In genomic region chr1:12636098-12636950, GRCh38 we compare ENCODE assay signal across 12 cellular contexts. TPM values are rescaled to one million over a fixed set of nuclear protein-coding genes. Genes with fewer than 3 reads are reported as not detected.
DNase-seq lines count a peak whose midpoint lies in the region; ATAC-seq and TF ChIP-seq lines count a peak whose summit lies in the region.
"Had no signal": no experiment of that assay in that cellular context is flagged by ENCODE, and none has a peak within 500 bp of the region (broad histone marks: within the 10 kb centered on the region; RNA-seq: fewer than 3 reads in every experiment).

No MANE protein-coding gene starts in this region.

- TF ChIP-seq CTCF in coronary artery (IDR thresholded peaks at IDR 0.05) = no peak
- no peak for TF ChIP-seq CTCF in CD8-positive, alpha-beta T cell (IDR thresholded peaks at IDR 0.05)

- ATAC-seq in CD8-positive, alpha-beta T cell = no peak

- no peaks in the 10 kb centered on the region for H3K36me3 Mint-ChIP-seq in CD8-positive, alpha-beta T cell

- peaks cover 0 to 3% (median 0%) of the 10 kb centered on the region in 5 donors for H3K27me3 ChIP-seq in subcutaneous abdominal adipose tissue (ENCODE audit: control insufficient read depth in 5 of 5, insufficient read depth in 4 of 5, low read length in 5 of 5)
- no peaks in the 10 kb centered on the region for H3K27me3 ChIP-seq in CD8-positive, alpha-beta T cell (ENCODE audit: insufficient read depth, low read length)

- H3K4me1 ChIP-seq in subcutaneous abdominal adipose tissue (ENCODE audit: control insufficient read depth in 5 of 5, insufficient read depth in 5 of 5, low read length in 5 of 5) = peaks cover 11 to 42% (median 32%) of the 10 kb centered on the region in 5 donors
- peaks cover 4% of the 10 kb centered on the region for H3K4me1 ChIP-seq in CD8-positive, alpha-beta T cell (ENCODE audit: insufficient read depth, low read length)

- peaks cover 9% of the 10 kb centered on the region for H3K4me1 Mint-ChIP-seq in CD8-positive, alpha-beta T cell (ENCODE audit: low read depth)

- no peak overlapping the region for H3K4me3 Mint-ChIP-seq in CD8-positive, alpha-beta T cell

- POLR2A ChIA-PET in HEK293T (lab: Yijun Ruan, JAX) = no interaction called here
- POLR2A ChIA-PET in CD8-positive, alpha-beta T cell (lab: Charles Lee) = no interaction called here

- H3K9me3 Mint-ChIP-seq in CD8-positive, alpha-beta T cell = peaks cover 15% of the 10 kb centered on the region

- CTCF ChIA-PET in HEK293T (lab: Yijun Ruan, JAX) = no interaction called here
- CTCF ChIA-PET in CD8-positive, alpha-beta T cell (lab: Charles Lee) = no interaction called here

- peak overlapping the region; percentile 47 for H3K4me3 ChIP-seq in coronary artery
- peak overlapping the region in 1 of 5 donors; percentile 34 for H3K4me3 ChIP-seq in subcutaneous abdominal adipose tissue (ENCODE audit: low read depth in 1 of 5, low read length in 5 of 5)
- H3K4me3 ChIP-seq in CD8-positive, alpha-beta T cell (ENCODE audit: low read depth, low read length) = no peak overlapping the region

- peak; percentile 88 for DNase-seq in HS-27A (ENCODE audit: low read depth)
- DNase-seq in coronary artery (ENCODE audit: low spot score) = no peak
- peak; percentile 87 for DNase-seq in kidney glomerular epithelial cell (lab: John Stamatoyannopoulos, UW)
- no peak for DNase-seq in cerebellar nuclear complex (lab: John Stamatoyannopoulos, UW)
- DNase-seq in HEK293T (ENCODE audit: extremely low spot score) = no peak
- DNase-seq in CD8-positive, alpha-beta T cell = no peak
- DNase-seq in stimulated activated CD4-positive, alpha-beta T cell treated with anti-CD3 and anti-CD28 coated beads, Interleukin-12 subunit alpha, Interleukin-12 subunit beta, amount 100 ng/mL, for 4 hours = no peak
- DNase-seq: activated CD4-positive, CD25-positive, alpha-beta regulatory T cell; activated effector memory CD4-positive, alpha-beta T cell treated with anti-CD3 and anti-CD28 coated beads, Interleukin-2, amount 50 U/mL, for 16 hours; NCI-H1436; small intestine had no signal

- H3K27ac ChIP-seq in coronary artery (peak overlapping the region; percentile 48 to 75), subcutaneous abdominal adipose tissue (ENCODE audit: low read depth, low read length) (peak overlapping the region; percentile 82)
- H3K27ac ChIP-seq in CD8-positive, alpha-beta T cell (ENCODE audit: low read depth, low read length) = no peak overlapping the region

- H3K27me3 Mint-ChIP-seq in CD8-positive, alpha-beta T cell (ENCODE audit: low read depth) = peaks cover 17% of the 10 kb centered on the region

- H3K27ac Mint-ChIP-seq in CD8-positive, alpha-beta T cell = no peak overlapping the region

- H3K36me3 ChIP-seq in subcutaneous abdominal adipose tissue (ENCODE audit: control insufficient read depth in 5 of 5, insufficient read depth in 5 of 5, low read length in 5 of 5) = peaks cover 0 to 4% (median 0%) of the 10 kb centered on the region in 5 donors
- H3K36me3 ChIP-seq in CD8-positive, alpha-beta T cell (ENCODE audit: insufficient read depth, low read length) = no peaks in the 10 kb centered on the region

- peaks cover 7 to 23% (median 18%) of the 10 kb centered on the region in 5 donors for H3K9me3 ChIP-seq in subcutaneous abdominal adipose tissue (ENCODE audit: control insufficient read depth in 5 of 5, low read length in 5 of 5)
- H3K9me3 ChIP-seq in CD8-positive, alpha-beta T cell (ENCODE audit: low read length) = peaks cover 9% of the 10 kb centered on the region

- intact Hi-C loops in CD8-positive, alpha-beta T cell (cut with DNase I, micrococcal nuclease) = loop anchor here in 1 of 2 experiments (5.0 kb wide), 1 partner anchor 99 kb away; no protein-coding TSS in a partner anchor

- H3K9ac ChIP-seq in subcutaneous abdominal adipose tissue (ENCODE audit: low read length in 5 of 5) = peak overlapping the region in 3 of 5 donors; percentile 54 to 73 (median 55)

TF ChIP-seq in HEK293T, 16 proteins besides CTCF, POLR2A, EP300 and RAD21:
- TF ChIP-seq FOXK2 (IDR thresholded peaks at IDR 0.05) (no peak), CTBP1 (IDR thresholded peaks at IDR 0.05; ENCODE audit: borderline replicate concordance) (no peak), NFRKB (IDR thresholded peaks at IDR 0.05) (no peak), SP1 (IDR thresholded peaks at IDR 0.05) (no peak), PKNOX1 (IDR thresholded peaks at IDR 0.05) (no peak), L3MBTL2 (conservative IDR thresholded peaks at IDR 0.05) (no peak), LEF1 (IDR thresholded peaks at IDR 0.05; ENCODE audit: borderline replicate concordance) (no peak)

RNA-seq across cellular contexts. Expression of gene AADACL4, which starts 7.6 kb away (rescaled TPM):
- total RNA-seq in CD8-positive, alpha-beta T cell = not detected

RNA-seq across cellular contexts. Expression of gene DHRS3, which starts 18.3 kb away (rescaled TPM):
- 100 to 1,000 TPM; 126 to 129 TPM for total RNA-seq in CD8-positive, alpha-beta T cell

Comparison
In these comparisons a context has a peak if more than half of its experiments do, and no peak if none do; other contexts are left out.
1. DNase-seq: peak in HS-27A (single experiment) and kidney glomerular epithelial cell (single experiment); none in coronary artery (single experiment), cerebellar nuclear complex (0 of 2), HEK293T (single experiment), CD8-positive, alpha-beta T cell (0 of 7) and stimulated activated CD4-positive, alpha-beta T cell treated with anti-CD3 and anti-CD28 coated beads, Interleukin-12 subunit alpha, Interleukin-12 subunit beta, amount 100 ng/mL, for 4 hours (single experiment).